ENCODE assay signal across 1 cellular context in the genomic region with DNA sequence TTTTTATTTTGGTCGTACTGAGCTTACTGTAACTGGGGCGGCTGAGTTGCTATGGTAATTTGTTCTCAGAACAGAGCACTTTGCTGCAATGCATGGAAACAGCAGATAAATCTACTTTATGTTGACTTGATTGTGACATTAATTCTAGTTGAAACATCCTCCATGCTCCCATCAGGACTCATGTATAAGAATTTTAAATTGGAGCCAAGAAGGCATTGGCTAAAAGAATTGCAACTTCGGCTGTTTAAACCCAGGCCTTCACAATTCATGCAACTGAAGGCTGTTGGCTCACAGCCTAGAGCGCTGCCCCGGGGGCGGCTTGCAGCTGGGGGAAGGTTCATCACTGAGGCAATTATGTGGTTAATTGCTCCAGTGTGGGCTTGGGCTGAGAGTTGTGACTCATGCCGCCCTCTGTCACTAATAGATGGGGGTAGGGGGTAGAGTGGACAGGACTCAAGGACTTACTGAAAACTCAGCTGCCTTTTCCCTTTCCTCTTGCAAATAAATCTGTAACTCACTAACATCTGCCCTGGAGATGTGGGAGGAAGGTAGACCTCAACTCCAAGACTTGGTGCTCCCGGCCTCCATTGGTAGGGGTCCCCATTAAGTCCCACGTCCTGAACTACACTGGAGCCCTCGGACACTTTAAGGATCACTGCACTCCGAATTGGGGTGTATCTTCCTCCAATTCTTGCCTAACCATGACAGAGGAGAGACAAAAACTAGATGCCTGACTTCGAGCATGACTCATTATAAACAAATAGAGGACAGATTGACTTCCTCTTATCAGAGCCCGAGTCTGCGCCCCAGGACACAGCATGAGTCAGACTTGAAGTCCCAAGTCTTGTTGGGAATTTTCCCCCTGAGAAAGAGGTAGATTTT.
A peak's percentile ranks its signal among the peaks of the same experiment; 100 is the strongest.
TF ChIP-seq lines count a peak whose summit lies in the region.

No MANE protein-coding gene starts in this region.

TF ChIP-seq in HEK293, 187 proteins besides CTCF, POLR2A, EP300 and RAD21 (continued from another document):
- TF ChIP-seq, protein P1, sequence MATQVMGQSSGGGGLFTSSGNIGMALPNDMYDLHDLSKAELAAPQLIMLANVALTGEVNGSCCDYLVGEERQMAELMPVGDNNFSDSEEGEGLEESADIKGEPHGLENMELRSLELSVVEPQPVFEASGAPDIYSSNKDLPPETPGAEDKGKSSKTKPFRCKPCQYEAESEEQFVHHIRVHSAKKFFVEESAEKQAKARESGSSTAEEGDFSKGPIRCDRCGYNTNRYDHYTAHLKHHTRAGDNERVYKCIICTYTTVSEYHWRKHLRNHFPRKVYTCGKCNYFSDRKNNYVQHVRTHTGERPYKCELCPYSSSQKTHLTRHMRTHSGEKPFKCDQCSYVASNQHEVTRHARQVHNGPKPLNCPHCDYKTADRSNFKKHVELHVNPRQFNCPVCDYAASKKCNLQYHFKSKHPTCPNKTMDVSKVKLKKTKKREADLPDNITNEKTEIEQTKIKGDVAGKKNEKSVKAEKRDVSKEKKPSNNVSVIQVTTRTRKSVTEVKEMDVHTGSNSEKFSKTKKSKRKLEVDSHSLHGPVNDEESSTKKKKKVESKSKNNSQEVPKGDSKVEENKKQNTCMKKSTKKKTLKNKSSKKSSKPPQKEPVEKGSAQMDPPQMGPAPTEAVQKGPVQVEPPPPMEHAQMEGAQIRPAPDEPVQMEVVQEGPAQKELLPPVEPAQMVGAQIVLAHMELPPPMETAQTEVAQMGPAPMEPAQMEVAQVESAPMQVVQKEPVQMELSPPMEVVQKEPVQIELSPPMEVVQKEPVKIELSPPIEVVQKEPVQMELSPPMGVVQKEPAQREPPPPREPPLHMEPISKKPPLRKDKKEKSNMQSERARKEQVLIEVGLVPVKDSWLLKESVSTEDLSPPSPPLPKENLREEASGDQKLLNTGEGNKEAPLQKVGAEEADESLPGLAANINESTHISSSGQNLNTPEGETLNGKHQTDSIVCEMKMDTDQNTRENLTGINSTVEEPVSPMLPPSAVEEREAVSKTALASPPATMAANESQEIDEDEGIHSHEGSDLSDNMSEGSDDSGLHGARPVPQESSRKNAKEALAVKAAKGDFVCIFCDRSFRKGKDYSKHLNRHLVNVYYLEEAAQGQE (tag by site-specific recombination; IDR thresholded peaks at IDR 0.05): peak; percentile 50; the same call in 1 of the 2 replicates
- TF ChIP-seq SP7 (tag by site-specific recombination; IDR thresholded peaks at IDR 0.05) (peak; percentile 95), ZNF76 (tag by site-specific recombination; IDR thresholded peaks at IDR 0.05; ENCODE audit: borderline replicate concordance, low read depth) (no peak; the same call in 1 of the 2 replicates), TSHZ1 (tag by site-specific recombination; IDR thresholded peaks at IDR 0.05; ENCODE audit: borderline replicate concordance) (peak; percentile 65; the same call in 1 of the 2 replicates), ZSCAN4 (tag by site-specific recombination; IDR thresholded peaks at IDR 0.05) (no peak), HOXA7 (CRISPR knock-in tag; IDR thresholded peaks at IDR 0.05; ENCODE audit: borderline replicate concordance) (no peak)
- TF ChIP-seq, protein P2, sequence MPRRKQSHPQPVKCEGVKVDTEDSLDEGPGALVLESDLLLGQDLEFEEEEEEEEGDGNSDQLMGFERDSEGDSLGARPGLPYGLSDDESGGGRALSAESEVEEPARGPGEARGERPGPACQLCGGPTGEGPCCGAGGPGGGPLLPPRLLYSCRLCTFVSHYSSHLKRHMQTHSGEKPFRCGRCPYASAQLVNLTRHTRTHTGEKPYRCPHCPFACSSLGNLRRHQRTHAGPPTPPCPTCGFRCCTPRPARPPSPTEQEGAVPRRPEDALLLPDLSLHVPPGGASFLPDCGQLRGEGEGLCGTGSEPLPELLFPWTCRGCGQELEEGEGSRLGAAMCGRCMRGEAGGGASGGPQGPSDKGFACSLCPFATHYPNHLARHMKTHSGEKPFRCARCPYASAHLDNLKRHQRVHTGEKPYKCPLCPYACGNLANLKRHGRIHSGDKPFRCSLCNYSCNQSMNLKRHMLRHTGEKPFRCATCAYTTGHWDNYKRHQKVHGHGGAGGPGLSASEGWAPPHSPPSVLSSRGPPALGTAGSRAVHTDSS (tag by site-specific recombination; IDR thresholded peaks at IDR 0.05): no peak
